In genomic region chr17:7856081-7856791, GRCh38 we compare ENCODE assay signal across 1 cellular context.
TF ChIP-seq lines count a peak whose summit lies in the region.

No MANE protein-coding gene starts in this region.

TF ChIP-seq in IMR-90, 13 proteins besides CTCF, POLR2A, EP300 and RAD21:
- TF ChIP-seq NFE2L2 (IDR thresholded peaks at IDR 0.05; ENCODE audit: low read depth, low read length) (no peak), SMC3 (IDR thresholded peaks at IDR 0.05; ENCODE audit: low read depth, low read length) (no peak), MAFK (IDR thresholded peaks at IDR 0.05; ENCODE audit: low read depth, low read length) (no peak), MAZ (IDR thresholded peaks at IDR 0.05; ENCODE audit: borderline replicate concordance, low read depth, low read length) (0 out of 2 replicates have a peak, but pooled peaks have one; percentile 11), CHD1 (IDR thresholded peaks at IDR 0.05; ENCODE audit: low read depth, low read length) (no peak), FOS (IDR thresholded peaks at IDR 0.05; ENCODE audit: low read depth, low read length) (no peak)
